In the genomic region with DNA sequence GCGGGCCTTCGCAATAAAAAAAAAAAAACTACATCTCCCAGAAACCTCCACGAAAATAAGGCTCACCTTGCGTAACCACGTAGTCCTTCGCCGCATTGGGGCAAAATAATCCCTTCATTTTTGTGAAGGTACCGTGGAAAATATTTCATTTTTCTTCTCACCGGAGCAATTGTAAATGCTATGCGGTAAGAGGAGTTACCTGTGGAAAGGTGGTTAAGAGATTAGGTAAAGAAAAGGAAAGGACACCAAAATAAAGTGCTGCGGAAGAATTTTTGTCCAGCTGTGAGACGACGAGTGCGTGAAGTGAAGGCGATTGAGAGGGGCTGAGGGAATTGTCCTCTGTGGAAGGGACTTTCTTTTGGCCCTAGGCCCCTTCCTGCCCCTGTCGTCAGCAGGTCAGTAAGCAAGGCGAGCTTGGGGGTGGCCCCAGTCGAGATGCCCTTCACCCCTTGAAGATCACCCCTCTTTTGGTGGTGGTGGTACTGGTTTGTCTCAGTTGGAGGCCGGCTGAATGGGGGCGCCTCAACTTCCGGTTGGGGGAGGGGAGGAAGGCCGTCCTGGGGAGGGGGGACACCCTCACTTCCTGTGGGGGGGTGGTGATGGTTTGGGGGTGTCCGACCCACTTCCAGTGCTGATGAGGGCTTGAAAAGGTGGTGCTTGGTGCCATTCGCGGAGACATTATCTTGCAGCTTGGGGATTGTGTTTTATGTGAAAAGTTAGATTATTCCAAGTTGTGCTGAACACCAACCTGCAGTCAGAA, we compare ENCODE assay signal across 8 cellular contexts. TPM values are rescaled to one million over a fixed set of nuclear protein-coding genes. Genes with fewer than 3 reads are reported as not detected.
A peak's percentile ranks its signal among the peaks of the same experiment; 100 is the strongest.
DNase-seq lines count a peak whose midpoint lies in the region; ATAC-seq and TF ChIP-seq lines count a peak whose summit lies in the region.

Gene HMG20A, plus strand, starts transcription at position 279 of the 760 bp plus-strand sequence. CDS start 37,520 bp downstream, outside the sequence.

- DNase-seq in D341Med (ENCODE audit: low spot score): peak; percentile 75
- peak; percentile 63 for DNase-seq in HuH-7.5 (ENCODE audit: low spot score)
- DNase-seq in Panc1 (ENCODE audit: low read depth, low spot score): peak; percentile 76
- DNase-seq in activated T-cell treated with anti-CD3 and anti-CD28 coated beads, Interleukin-2, amount 50 U/mL, for 4 hours: peak; percentile 45
- no peak for DNase-seq in esophagus muscularis mucosa (ENCODE audit: extremely low spot score)
- peak; percentile 91 for DNase-seq in myocyte (ENCODE audit: low read depth)

- peak; percentile 42 for ATAC-seq in GM21515 (IDR thresholded peaks at IDR 0.05; ENCODE audit: unreplicated experiment)
- peak; percentile 59 for ATAC-seq in Panc1
- peak; percentile 21 to 32 for ATAC-seq in activated T-cell treated with anti-CD3 and anti-CD28 coated beads, Interleukin-2, amount 50 U/mL, for 4 hours
- peak; percentile 69 for ATAC-seq in stimulated activated memory B cell treated with anti-CD40 and anti-IgM and Interleukin-4, amounts not matched to agents 10 μg/mL and 1 μg/mL and 100 μg/mL, for 72 hours

- H3K36me3 ChIP-seq in Panc1 (ENCODE audit: control insufficient read depth, insufficient read depth, low read length) (no peaks in the 10 kb centered on the region), esophagus muscularis mucosa (no peaks in the 10 kb centered on the region)

- TF ChIP-seq EP300 in esophagus muscularis mucosa (IDR thresholded peaks at IDR 0.05): no peak

- in situ Hi-C loops in Panc1 (cut with HindIII; ENCODE audit: low pct_unique_long_range_greater_than_20kb, low sequenced_read_pairs): no loop called here

- peak within 1 kb of the TSS; percentile 99 for H3K27ac ChIP-seq in Panc1 (ENCODE audit: low read length)
- H3K27ac ChIP-seq in esophagus muscularis mucosa (replicated peaks in 1 of 4): peak within 1 kb of the TSS; percentile 87 to 90 (median 90)

- H3K27me3 ChIP-seq in Panc1 (ENCODE audit: control insufficient read depth, insufficient read depth, low read length): no peaks in the 10 kb centered on the region
- no peaks in the 10 kb centered on the region for H3K27me3 ChIP-seq in esophagus muscularis mucosa

- H3K4me1 Mint-ChIP-seq in activated T-cell treated with anti-CD3 and anti-CD28 coated beads, Interleukin-2, amount 50 U/mL, for 4 hours (ENCODE audit: low read depth): peaks cover 57% of the 10 kb centered on the region
- peaks cover 43% of the 10 kb centered on the region for H3K4me1 Mint-ChIP-seq in stimulated activated memory B cell treated with anti-CD40 and anti-IgM and Interleukin-4, amounts not matched to agents 10 μg/mL and 1 μg/mL and 100 μg/mL, for 72 hours

- peaks cover 9% of the 10 kb centered on the region for H3K36me3 Mint-ChIP-seq in activated T-cell treated with anti-CD3 and anti-CD28 coated beads, Interleukin-2, amount 50 U/mL, for 4 hours (ENCODE audit: insufficient read depth)
- H3K36me3 Mint-ChIP-seq in stimulated activated memory B cell treated with anti-CD40 and anti-IgM and Interleukin-4, amounts not matched to agents 10 μg/mL and 1 μg/mL and 100 μg/mL, for 72 hours: peaks cover 16% of the 10 kb centered on the region

- POLR2A ChIA-PET in Panc1 (lab: Charles Lee): no interaction called here

- intact Hi-C loops in Panc1 (cut with micrococcal nuclease; ENCODE audit: unreplicated experiment) (no loop called here), esophagus muscularis mucosa (cut with DNase I) (no loop called here)

- H3K4me3 Mint-ChIP-seq in activated T-cell treated with anti-CD3 and anti-CD28 coated beads, Interleukin-2, amount 50 U/mL, for 4 hours: peak within 1 kb of the TSS; percentile 98
- peak within 1 kb of the TSS; percentile 98 for H3K4me3 Mint-ChIP-seq in stimulated activated memory B cell treated with anti-CD40 and anti-IgM and Interleukin-4, amounts not matched to agents 10 μg/mL and 1 μg/mL and 100 μg/mL, for 72 hours

- no peaks in the 10 kb centered on the region for H3K27me3 Mint-ChIP-seq in activated T-cell treated with anti-CD3 and anti-CD28 coated beads, Interleukin-2, amount 50 U/mL, for 4 hours (ENCODE audit: low read depth)
- no peaks in the 10 kb centered on the region for H3K27me3 Mint-ChIP-seq in stimulated activated memory B cell treated with anti-CD40 and anti-IgM and Interleukin-4, amounts not matched to agents 10 μg/mL and 1 μg/mL and 100 μg/mL, for 72 hours

- CTCF ChIA-PET in Panc1 (lab: Charles Lee): interaction anchor here (1.0 kb wide), 1 partner anchor 123 kb away, joined by 3 read pairs; no protein-coding TSS in a partner anchor

- H3K9me3 Mint-ChIP-seq in activated T-cell treated with anti-CD3 and anti-CD28 coated beads, Interleukin-2, amount 50 U/mL, for 4 hours: no peaks in the 10 kb centered on the region
- no peaks in the 10 kb centered on the region for H3K9me3 Mint-ChIP-seq in stimulated activated memory B cell treated with anti-CD40 and anti-IgM and Interleukin-4, amounts not matched to agents 10 μg/mL and 1 μg/mL and 100 μg/mL, for 72 hours

- TF ChIP-seq POLR2A in esophagus muscularis mucosa (IDR thresholded peaks at IDR 0.05; ENCODE audit: low read depth): no peak

- TF ChIP-seq CTCF in Panc1 (IDR thresholded peaks at IDR 0.05): no peak
- TF ChIP-seq CTCF in esophagus muscularis mucosa (IDR thresholded peaks at IDR 0.05): no peak

- H3K9me3 ChIP-seq in Panc1 (ENCODE audit: control insufficient read depth, insufficient read depth, low read depth, low read length): no peaks in the 10 kb centered on the region
- no peaks in the 10 kb centered on the region for H3K9me3 ChIP-seq in esophagus muscularis mucosa

- peaks cover 46% of the 10 kb centered on the region for H3K4me1 ChIP-seq in Panc1 (ENCODE audit: control insufficient read depth, insufficient read depth, low read length)
- H3K4me1 ChIP-seq in esophagus muscularis mucosa: peaks cover 37 to 73% (median 68%) of the 10 kb centered on the region in 4 donors

- H3K27ac Mint-ChIP-seq in stimulated activated memory B cell treated with anti-CD40 and anti-IgM and Interleukin-4, amounts not matched to agents 10 μg/mL and 1 μg/mL and 100 μg/mL, for 72 hours: peak within 1 kb of the TSS; percentile 99

- H3K4me3 ChIP-seq in Panc1 (ENCODE audit: low read depth in 2 of 2, low read length in 2 of 2): peak within 1 kb of the TSS; percentile 82 to 83
- H3K4me3 ChIP-seq in esophagus muscularis mucosa: peak within 1 kb of the TSS; percentile 85 to 94 (median 92)

- BruUV-seq in Panc1 (replicated peaks; lab: Mats Ljungman, UMichigan): no TSS peak

- WGBS in esophagus muscularis mucosa: under 1% methylated on average over 19 of the region's 25 CpGs

RNA-seq across cellular contexts. Expression of gene HMG20A, which starts in this region (rescaled TPM):
- 54.0 TPM for total RNA-seq in Panc1 (2021; ENCODE audit: unreplicated experiment)
- 36.4 TPM for polyA plus RNA-seq in Panc1 (2012; ENCODE audit: insufficient read length)
- 10 to 100 TPM; 32.7 to 35.1 (median 34.3) TPM for total RNA-seq in activated T-cell treated with anti-CD3 and anti-CD28 coated beads, Interleukin-2, amount 50 U/mL, for 4 hours
- 10 to 100 TPM; 20.7 to 42.2 (median 31.2) TPM for total RNA-seq in esophagus muscularis mucosa
- total RNA-seq in myocyte: 36.6 and 49.9 TPM in 2 replicates
- 26.5 TPM for polyA plus RNA-seq in myocyte (2012)
